ENCODE assay signal across 15 cellular contexts in genomic region chr2:98910349-98911125, GRCh38. TPM values are rescaled to one million over a fixed set of nuclear protein-coding genes. Genes with fewer than 3 reads are reported as not detected.
DNase-seq lines count a peak whose midpoint lies in the region; ATAC-seq and TF ChIP-seq lines count a peak whose summit lies in the region.
"Had no signal": no experiment of that assay in that cellular context is flagged by ENCODE, and none has a peak within 500 bp of the region (broad histone marks: within the 10 kb centered on the region; RNA-seq: fewer than 3 reads in every experiment).

No MANE protein-coding gene starts in this region.

- H3K27me3 ChIP-seq in mammary epithelial cell (ENCODE audit: insufficient read depth, low read length) (no peaks in the 10 kb centered on the region), neuronal stem cell (ENCODE audit: control insufficient read depth in 3 of 3, insufficient read depth in 3 of 3, low read depth in 1 of 3, low read length in 3 of 3) (peaks cover 0 to 4% (median 0%) of the 10 kb centered on the region in 3 experiments)

- H3K9me3 ChIP-seq in HEK293 (ENCODE audit: control insufficient read depth, insufficient read depth, low read depth, low read length) (no peaks in the 10 kb centered on the region), mammary epithelial cell (replicated peaks; ENCODE audit: insufficient read depth, low read length) (no peaks in the 10 kb centered on the region), neuronal stem cell (replicated peaks in 1 of 2; ENCODE audit: control insufficient read depth in 2 of 2, insufficient read depth in 1 of 2, low read depth in 1 of 2, low read length in 2 of 2) (no peaks in the 10 kb centered on the region)

- H2AFZ ChIP-seq in mammary epithelial cell (ENCODE audit: low read depth, low read length) (no peak overlapping the region), neuronal stem cell (ENCODE audit: low read length) (no peak overlapping the region)

- no peak overlapping the region for H2BK12ac ChIP-seq in neuronal stem cell (ENCODE audit: low read length)

- H3K27ac ChIP-seq in HEK293 (ENCODE audit: extremely low read depth, low read depth, low read length) (no peak overlapping the region), mammary epithelial cell (ENCODE audit: insufficient read depth, low read depth, low read length) (peak overlapping the region; percentile 92), neuronal stem cell (replicated peaks; ENCODE audit: low read length) (no peak overlapping the region)

- no peak overlapping the region for H3K14ac ChIP-seq in neuronal stem cell (ENCODE audit: low read length)

- H2BK120ac ChIP-seq in neuronal stem cell (ENCODE audit: low read depth, low read length): no peak overlapping the region

- DNase-seq in NCI-H1092 treated with DMSO at 0.1 percent for 48 hours (lab: John Stamatoyannopoulos, UW) (peak; percentile 10), NCI-H1092 (lab: John Stamatoyannopoulos, UW) (no peak), mammary epithelial cell (no peak), neuronal stem cell (ENCODE audit: low spot score) (no peak), HK-2 (ENCODE audit: unreplicated experiment) (no peak)
- DNase-seq in activated CD4-positive, alpha-beta T cell treated with anti-CD3 and anti-CD28 coated beads for 36 hours: no peak
- DNase-seq: activated T-cell treated with anti-CD3 and anti-CD28 coated beads, Interleukin-2, amount 50 U/mL, for 4 hours; CD4-positive, CD25-positive, alpha-beta regulatory T cell; EL; NCI-H446 treated with DMSO at 0.1 percent for 48 hours had no signal

- no peaks in the 10 kb centered on the region for H4K20me1 ChIP-seq in mammary epithelial cell (ENCODE audit: insufficient read depth, low read length)

- H3K4me2 ChIP-seq in mammary epithelial cell (ENCODE audit: insufficient read depth, low read depth, low read length): no peak overlapping the region
- H3K4me2 ChIP-seq in neuronal stem cell (ENCODE audit: insufficient read depth, low read length, poor library complexity, severe bottlenecking): no peak overlapping the region

- no peak for TF ChIP-seq CTCF in HEK293 (tag by site-specific recombination; IDR thresholded peaks at IDR 0.05)
- TF ChIP-seq CTCF in mammary epithelial cell (conservative IDR thresholded peaks at IDR 0.05 in 1 of 2, IDR thresholded peaks at IDR 0.05 in 1 of 2; ENCODE audit: extremely low read depth in 1 of 2, insufficient read depth in 1 of 2, low read depth in 1 of 2, low read length in 2 of 2): no peak

- H3K4me1 ChIP-seq in HEK293 (ENCODE audit: control insufficient read depth, insufficient read depth, low read length) (peaks cover 9% of the 10 kb centered on the region), mammary epithelial cell (ENCODE audit: insufficient read depth, low read length) (peaks cover 74% of the 10 kb centered on the region), neuronal stem cell (ENCODE audit: control insufficient read depth in 2 of 2, insufficient read depth in 1 of 2, low read depth in 1 of 2, low read length in 2 of 2) (peaks cover 11 to 13% of the 10 kb centered on the region in 2 donors)

- no peak overlapping the region for H4K8ac ChIP-seq in neuronal stem cell (ENCODE audit: low read depth, low read length)

- no peaks in the 10 kb centered on the region for H3K79me2 ChIP-seq in mammary epithelial cell (ENCODE audit: insufficient read depth, low read length)

- dilution Hi-C loops in mammary epithelial cell (cut with HindIII; ENCODE audit: low sequenced_read_pairs): no loop called here

- no peaks in the 10 kb centered on the region for H3K36me3 ChIP-seq in HEK293 (ENCODE audit: control insufficient read depth in 2 of 2, insufficient read depth in 1 of 2, low read length in 2 of 2)
- no peaks in the 10 kb centered on the region for H3K36me3 ChIP-seq in mammary epithelial cell (ENCODE audit: insufficient read depth, low read length)
- no peaks in the 10 kb centered on the region for H3K36me3 ChIP-seq in neuronal stem cell (replicated peaks in 1 of 2; ENCODE audit: control insufficient read depth in 2 of 2, insufficient read depth in 2 of 2, low read length in 2 of 2)

- no peak overlapping the region for H3K27ac Mint-ChIP-seq in activated CD4-positive, alpha-beta T cell treated with anti-CD3 and anti-CD28 coated beads for 36 hours
- H3K27ac Mint-ChIP-seq: activated naive CD8-positive, alpha-beta T cell; CD4-positive, CD25-positive, alpha-beta regulatory T cell had no signal

- in situ Hi-C loops in mammary epithelial cell (cut with MboI; ENCODE audit: low sequenced_read_pairs in 2 of 2): no loop called here

- no peak for ATAC-seq in GM21717 (IDR thresholded peaks at IDR 0.05; ENCODE audit: unreplicated experiment)
- ATAC-seq in activated CD4-positive, alpha-beta T cell treated with anti-CD3 and anti-CD28 coated beads for 36 hours: no peak
- ATAC-seq: activated T-cell treated with anti-CD3 and anti-CD28 coated beads, Interleukin-2, amount 50 U/mL, for 4 hours; HCT116 had no signal

- no peaks in the 10 kb centered on the region for H3K36me3 Mint-ChIP-seq in activated CD4-positive, alpha-beta T cell treated with anti-CD3 and anti-CD28 coated beads for 36 hours (ENCODE audit: low read depth)
- H3K36me3 Mint-ChIP-seq: activated naive CD8-positive, alpha-beta T cell; CD4-positive, CD25-positive, alpha-beta regulatory T cell had no signal

- intact Hi-C loops in mammary epithelial cell (cut with micrococcal nuclease): loop anchor here (5.0 to 10.0 kb wide), 3 partner anchors 176 to 263 kb away; partner anchors contain the start of gene MGAT4A
- intact Hi-C loops in activated CD4-positive, alpha-beta T cell treated with anti-CD3 and anti-CD28 coated beads for 36 hours (cut with DNase I, micrococcal nuclease): no loop called here

- no peaks in the 10 kb centered on the region for H3K79me1 ChIP-seq in neuronal stem cell (ENCODE audit: low read depth, low read length)

- no TSS peak for BruUV-seq in mammary epithelial cell (replicated peaks; lab: Mats Ljungman, UMichigan)

- no peak overlapping the region for H3K9ac ChIP-seq in mammary epithelial cell (ENCODE audit: insufficient read depth, low read length)
- no peak overlapping the region for H3K9ac ChIP-seq in neuronal stem cell (ENCODE audit: low read depth, low read length, poor library complexity)

- no peak overlapping the region for H3K23ac ChIP-seq in neuronal stem cell (ENCODE audit: low read depth, low read length, poor library complexity)

- H3K4me3 ChIP-seq in HEK293 (ENCODE audit: low read depth, low read length) (no peak overlapping the region), mammary epithelial cell (replicated peaks in 1 of 3; ENCODE audit: insufficient read depth in 1 of 3, low read depth in 2 of 3, low read length in 3 of 3) (no peak overlapping the region), neuronal stem cell (ENCODE audit: low read length in 2 of 2) (no peak overlapping the region)

- no peak overlapping the region for H4K91ac ChIP-seq in neuronal stem cell (ENCODE audit: low read depth, low read length, poor library complexity)

- no peak overlapping the region for H2BK5ac ChIP-seq in neuronal stem cell (ENCODE audit: low read length)

- H3K18ac ChIP-seq in neuronal stem cell (ENCODE audit: low read length): no peak overlapping the region

- no peak overlapping the region for H2AK5ac ChIP-seq in neuronal stem cell (ENCODE audit: low read depth, low read length)

- WGBS in mammary epithelial cell (ENCODE audit: low coverage, missing lambda C conversion rate): 95% methylated on average over 10 of the region's 10 CpGs
- WGBS in neuronal stem cell (ENCODE audit: extremely low coverage in 2 of 2, insufficient read length in 2 of 2, insufficient replicate concordance in 1 of 2), 2 donors: no CpG with 5 or more reads among the region's 10 CpGs

- H2BK15ac ChIP-seq in neuronal stem cell (ENCODE audit: low read length): peak overlapping the region; percentile 50

- H3K4me1 Mint-ChIP-seq in activated CD4-positive, alpha-beta T cell treated with anti-CD3 and anti-CD28 coated beads for 36 hours: peaks cover 15% of the 10 kb centered on the region

- CTCF ChIA-PET in HEK293 (lab: Yijun Ruan, JAX) (interaction anchor here (0.7 kb wide), 1 partner anchor 1541 kb away, joined by 5 read pairs; no protein-coding TSS in a partner anchor), mammary epithelial cell (lab: Charles Lee; ENCODE audit: low non-redundant PET) (no interaction called here)
- CTCF ChIA-PET in activated CD4-positive, alpha-beta T cell treated with anti-CD3 and anti-CD28 coated beads for 36 hours (lab: Charles Lee): no interaction called here

- peaks cover 11% of the 10 kb centered on the region for H3K27me3 Mint-ChIP-seq in activated CD4-positive, alpha-beta T cell treated with anti-CD3 and anti-CD28 coated beads for 36 hours

- H3K4ac ChIP-seq in neuronal stem cell (ENCODE audit: low read length): no peak overlapping the region

- POLR2A ChIA-PET in HEK293 (lab: Yijun Ruan, JAX): interaction anchor here (1.2 kb wide), 1 partner anchor 230 kb away, joined by 4 read pairs; no protein-coding TSS in a partner anchor
- POLR2A ChIA-PET in activated CD4-positive, alpha-beta T cell treated with anti-CD3 and anti-CD28 coated beads for 36 hours (lab: Charles Lee): interaction anchor here (0.6 kb wide), 1 partner anchor 61 kb away, joined by 4 read pairs; no protein-coding TSS in a partner anchor

- no peak overlapping the region for H3K4me3 Mint-ChIP-seq in activated CD4-positive, alpha-beta T cell treated with anti-CD3 and anti-CD28 coated beads for 36 hours
- H3K4me3 Mint-ChIP-seq: activated naive CD8-positive, alpha-beta T cell; activated T-cell treated with anti-CD3 and anti-CD28 coated beads, Interleukin-2, amount 50 U/mL, for 4 hours; CD4-positive, CD25-positive, alpha-beta regulatory T cell had no signal

- H3K9me3 Mint-ChIP-seq in activated CD4-positive, alpha-beta T cell treated with anti-CD3 and anti-CD28 coated beads for 36 hours (ENCODE audit: low read depth): no peaks in the 10 kb centered on the region
- H3K9me3 Mint-ChIP-seq: activated T-cell treated with anti-CD3 and anti-CD28 coated beads, Interleukin-2, amount 50 U/mL, for 4 hours had no signal

TF ChIP-seq in HEK293, 187 proteins besides CTCF, POLR2A, EP300 and RAD21 (continues in another document):
- TF ChIP-seq ZFP69B (tag by site-specific recombination; IDR thresholded peaks at IDR 0.05): no peak
- TF ChIP-seq ZNF2 (tag by site-specific recombination; IDR thresholded peaks at IDR 0.05): no peak
- TF ChIP-seq ZBTB8A (tag by site-specific recombination; IDR thresholded peaks at IDR 0.05): peak; percentile 42; the same call in 1 of the 2 replicates

RNA-seq across cellular contexts. Expression of gene CRACDL, which starts 25.5 kb away (rescaled TPM):
- 1 to 10 TPM; 4.5 to 8.5 TPM for total RNA-seq in mammary epithelial cell
- polyA plus RNA-seq in mammary epithelial cell: 4.7 TPM
- polyA minus RNA-seq in mammary epithelial cell: 27.0 TPM
- 0.40 TPM for polyA plus RNA-seq in neuronal stem cell (2013, experiment 1 of 2)
- polyA plus RNA-seq in neuronal stem cell (2013, experiment 2 of 2): 0.22 TPM
- total RNA-seq in activated CD4-positive, alpha-beta T cell treated with anti-CD3 and anti-CD28 coated beads for 36 hours: under 1 TPM in 1 of 2 experiments, not detected in 1; 0.59 TPM
- total RNA-seq: HT1080 had no signal
